In genomic region chr9:119601632-119602031, GRCh38 we compare ENCODE assay signal across 28 cellular contexts.
"Had no signal": no experiment of that assay in that cellular context is flagged by ENCODE, and none has a peak within 500 bp of the region (broad histone marks: within the 10 kb centered on the region; RNA-seq: fewer than 3 reads in every experiment).

No MANE protein-coding gene starts in this region.

- H3K27ac ChIP-seq: ovary, parathyroid adenoma, psoas muscle, right lobe of liver, sigmoid colon, stomach, thoracic aorta, thyroid gland, tibial nerve, upper lobe of right lung, uterus had no signal

- H3K4me3 ChIP-seq: ovary, psoas muscle, right lobe of liver, sigmoid colon, stomach, thoracic aorta, thyroid gland, tibial nerve, upper lobe of right lung, uterus had no signal

- H3K4me3 Mint-ChIP-seq: naive B cell; naive thymus-derived CD8-positive, alpha-beta T cell; natural killer cell treated with Interleukin-12 subunit alpha and Interleukin-12 subunit beta and Interleukin-15 and Interleukin-18, amount 100 ng/mL, for 72 hours; nephron progenitor cell; neural crest cell; stimulated activated naive B cell treated with anti-CD40 and anti-IgM and Interleukin-4, amounts not matched to agents 10 μg/mL and 1 μg/mL and 100 μg/mL, for 72 hours; stimulated activated naive CD8-positive, alpha-beta T cell treated with anti-CD3 and anti-CD28 coated beads, Interleukin-15, Interleukin-2, amounts not matched to agents 100 ng/mL and 50 ng/mL, for 24 hours had no signal

- H3K36me3 ChIP-seq: ovary, right lobe of liver, sigmoid colon, stomach, thoracic aorta, thyroid gland, tibial nerve, upper lobe of right lung, uterus had no signal

- H3K4me1 Mint-ChIP-seq: naive B cell; neural crest cell; stimulated activated naive B cell treated with anti-CD40 and anti-IgM and Interleukin-4, amounts not matched to agents 10 μg/mL and 1 μg/mL and 100 μg/mL, for 72 hours had no signal

- H3K36me3 Mint-ChIP-seq: naive B cell; naive thymus-derived CD8-positive, alpha-beta T cell; natural killer cell treated with Interleukin-12 subunit alpha and Interleukin-12 subunit beta and Interleukin-15 and Interleukin-18, amount 100 ng/mL, for 72 hours; stimulated activated naive B cell treated with anti-CD40 and anti-IgM and Interleukin-4, amounts not matched to agents 10 μg/mL and 1 μg/mL and 100 μg/mL, for 72 hours had no signal

- H3K27me3 ChIP-seq: ovary, right lobe of liver, sigmoid colon, stomach, thyroid gland, tibial nerve, upper lobe of right lung, uterus had no signal

- H3K27ac Mint-ChIP-seq: naive B cell; naive thymus-derived CD8-positive, alpha-beta T cell; natural killer cell treated with Interleukin-12 subunit alpha and Interleukin-12 subunit beta and Interleukin-15 and Interleukin-18, amount 100 ng/mL, for 72 hours; nephron progenitor cell; progenitor cell of endocrine pancreas; stimulated activated naive B cell treated with anti-CD40 and anti-IgM and Interleukin-4, amounts not matched to agents 10 μg/mL and 1 μg/mL and 100 μg/mL, for 72 hours; stimulated activated naive CD8-positive, alpha-beta T cell treated with anti-CD3 and anti-CD28 coated beads, Interleukin-15, Interleukin-2, amounts not matched to agents 100 ng/mL and 50 ng/mL, for 24 hours had no signal

- DNase-seq: naive B cell; naive thymus-derived CD8-positive, alpha-beta T cell; nephron progenitor cell; occipital lobe; ovary; psoas muscle; right cardiac atrium; right lobe of liver; sigmoid colon; small intestine; stimulated activated CD4-positive, alpha-beta T cell treated with anti-CD3 and anti-CD28 coated beads, Interleukin-15, amount 100 ng/mL, for 24 hours; stimulated activated CD4-positive, alpha-beta T cell treated with anti-CD3 and anti-CD28 coated beads, Interleukin-2, amount 100 ng/mL, for 24 hours; stimulated activated CD4-positive, alpha-beta T cell treated with anti-CD3 and anti-CD28 coated beads, Interleukin-2, amount 100 ng/mL, for 48 hours; stimulated activated CD4-positive, alpha-beta T cell treated with anti-CD3 and anti-CD28 coated beads, Interleukin-4, amount 100 ng/mL, for 24 hours; stimulated activated naive B cell treated with anti-CD40 and anti-IgM and Interleukin-4, amounts not matched to agents 10 μg/mL and 1 μg/mL and 100 μg/mL, for 72 hours; stimulated activated naive CD4-positive, alpha-beta T cell treated with Interleukin-2 at 50 U/mL for 16 hours; stomach; thyroid gland; trophoblast cell; upper lobe of right lung; uterus had no signal

- H3K9me3 ChIP-seq: ovary, psoas muscle, right lobe of liver, sigmoid colon, stomach, thoracic aorta, thyroid gland, tibial nerve, upper lobe of right lung, uterus had no signal

- H2AFZ ChIP-seq: parathyroid adenoma had no signal

- H3K9ac ChIP-seq: parathyroid adenoma had no signal

- H3K4me1 ChIP-seq: parathyroid adenoma, psoas muscle, right lobe of liver, sigmoid colon, stomach, thyroid gland, tibial nerve, upper lobe of right lung, uterus had no signal

- ATAC-seq: naive thymus-derived CD8-positive, alpha-beta T cell; psoas muscle; right cardiac atrium; upper lobe of right lung had no signal
